ENCODE assay signal across 1 cellular context in genomic region chr12:42609605-42610004, GRCh38.
A peak's percentile ranks its signal among the peaks of the same experiment; 100 is the strongest.
TF ChIP-seq lines count a peak whose summit lies in the region.

No MANE protein-coding gene starts in this region.

TF ChIP-seq in HepG2, 621 proteins besides CTCF, POLR2A, EP300 and RAD21 (continued from another document):
- TF ChIP-seq FOSL2 (CRISPR knock-in tag; IDR thresholded peaks at IDR 0.05) = 0 out of 2 replicates have a peak, but pooled peaks have one; percentile 10
